ENCODE assay signal across 2 cellular contexts in the genomic region with DNA sequence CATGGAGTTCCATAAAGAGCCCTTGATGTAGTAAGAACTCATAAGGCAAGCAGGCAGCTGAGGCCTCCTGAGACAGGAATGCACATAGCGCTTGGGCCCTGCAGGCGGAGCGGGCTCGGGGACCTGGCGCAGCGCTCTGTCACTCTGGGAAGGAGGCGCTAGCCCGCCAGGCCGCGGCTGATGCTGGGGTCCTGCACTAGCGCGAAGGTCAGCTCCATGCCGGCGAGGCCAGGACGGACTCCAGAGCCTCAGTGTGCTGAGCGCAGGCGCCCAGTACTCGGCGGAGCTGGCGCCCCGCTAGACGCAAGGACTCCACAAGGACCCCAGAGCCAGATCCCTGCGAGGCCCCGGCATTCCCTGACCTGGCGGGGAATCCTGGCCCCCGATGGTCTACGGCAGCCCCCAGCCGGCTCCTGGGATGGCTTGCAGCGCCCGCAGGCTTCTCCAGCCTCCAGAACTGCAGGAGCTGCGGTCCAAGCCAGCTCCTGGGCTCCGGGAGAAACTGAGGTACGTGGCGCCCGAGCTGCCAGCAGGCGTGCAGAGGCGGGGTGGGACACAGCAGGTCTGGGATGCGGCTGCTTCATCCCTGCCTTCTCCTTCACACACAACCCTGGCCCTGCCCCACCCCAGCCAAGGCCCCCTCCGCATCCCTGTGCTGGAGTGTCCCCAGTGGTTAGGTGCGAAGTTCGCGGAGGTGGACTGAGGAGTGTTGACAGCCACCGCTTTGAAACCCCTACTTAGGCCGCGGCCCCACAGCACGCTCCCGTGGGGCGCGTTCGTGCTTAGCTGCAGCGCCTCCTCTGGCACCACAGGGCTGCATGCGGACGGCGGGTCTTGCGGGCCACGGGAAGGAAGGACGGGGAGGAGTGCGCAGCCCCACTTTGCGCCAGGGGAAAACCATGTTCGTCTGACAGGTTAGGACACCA.
TF ChIP-seq lines count a peak whose summit lies in the region.

No MANE protein-coding gene starts in this region.

TF ChIP-seq in liver, 16 proteins besides CTCF, POLR2A, EP300 and RAD21 (continued from another document):
- TF ChIP-seq, protein P1, sequence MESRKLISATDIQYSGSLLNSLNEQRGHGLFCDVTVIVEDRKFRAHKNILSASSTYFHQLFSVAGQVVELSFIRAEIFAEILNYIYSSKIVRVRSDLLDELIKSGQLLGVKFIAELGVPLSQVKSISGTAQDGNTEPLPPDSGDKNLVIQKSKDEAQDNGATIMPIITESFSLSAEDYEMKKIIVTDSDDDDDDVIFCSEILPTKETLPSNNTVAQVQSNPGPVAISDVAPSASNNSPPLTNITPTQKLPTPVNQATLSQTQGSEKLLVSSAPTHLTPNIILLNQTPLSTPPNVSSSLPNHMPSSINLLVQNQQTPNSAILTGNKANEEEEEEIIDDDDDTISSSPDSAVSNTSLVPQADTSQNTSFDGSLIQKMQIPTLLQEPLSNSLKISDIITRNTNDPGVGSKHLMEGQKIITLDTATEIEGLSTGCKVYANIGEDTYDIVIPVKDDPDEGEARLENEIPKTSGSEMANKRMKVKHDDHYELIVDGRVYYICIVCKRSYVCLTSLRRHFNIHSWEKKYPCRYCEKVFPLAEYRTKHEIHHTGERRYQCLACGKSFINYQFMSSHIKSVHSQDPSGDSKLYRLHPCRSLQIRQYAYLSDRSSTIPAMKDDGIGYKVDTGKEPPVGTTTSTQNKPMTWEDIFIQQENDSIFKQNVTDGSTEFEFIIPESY (IDR thresholded peaks at IDR 0.05) = no peak
- TF ChIP-seq YY1 (IDR thresholded peaks at IDR 0.05) = no peak
- no peak for TF ChIP-seq JUND (IDR thresholded peaks at IDR 0.05)
- no peak for TF ChIP-seq SP1 (IDR thresholded peaks at IDR 0.05)
- no peak for TF ChIP-seq HNF4A (conservative IDR thresholded peaks at IDR 0.05)
- TF ChIP-seq FOXA1 (IDR thresholded peaks at IDR 0.05) = no peak
- no peak for TF ChIP-seq TAF1 (conservative IDR thresholded peaks at IDR 0.05)
- no peak for TF ChIP-seq NR2F2 (IDR thresholded peaks at IDR 0.05)
- no peak for TF ChIP-seq FOXA2 (IDR thresholded peaks at IDR 0.05)
- TF ChIP-seq, protein P2, sequence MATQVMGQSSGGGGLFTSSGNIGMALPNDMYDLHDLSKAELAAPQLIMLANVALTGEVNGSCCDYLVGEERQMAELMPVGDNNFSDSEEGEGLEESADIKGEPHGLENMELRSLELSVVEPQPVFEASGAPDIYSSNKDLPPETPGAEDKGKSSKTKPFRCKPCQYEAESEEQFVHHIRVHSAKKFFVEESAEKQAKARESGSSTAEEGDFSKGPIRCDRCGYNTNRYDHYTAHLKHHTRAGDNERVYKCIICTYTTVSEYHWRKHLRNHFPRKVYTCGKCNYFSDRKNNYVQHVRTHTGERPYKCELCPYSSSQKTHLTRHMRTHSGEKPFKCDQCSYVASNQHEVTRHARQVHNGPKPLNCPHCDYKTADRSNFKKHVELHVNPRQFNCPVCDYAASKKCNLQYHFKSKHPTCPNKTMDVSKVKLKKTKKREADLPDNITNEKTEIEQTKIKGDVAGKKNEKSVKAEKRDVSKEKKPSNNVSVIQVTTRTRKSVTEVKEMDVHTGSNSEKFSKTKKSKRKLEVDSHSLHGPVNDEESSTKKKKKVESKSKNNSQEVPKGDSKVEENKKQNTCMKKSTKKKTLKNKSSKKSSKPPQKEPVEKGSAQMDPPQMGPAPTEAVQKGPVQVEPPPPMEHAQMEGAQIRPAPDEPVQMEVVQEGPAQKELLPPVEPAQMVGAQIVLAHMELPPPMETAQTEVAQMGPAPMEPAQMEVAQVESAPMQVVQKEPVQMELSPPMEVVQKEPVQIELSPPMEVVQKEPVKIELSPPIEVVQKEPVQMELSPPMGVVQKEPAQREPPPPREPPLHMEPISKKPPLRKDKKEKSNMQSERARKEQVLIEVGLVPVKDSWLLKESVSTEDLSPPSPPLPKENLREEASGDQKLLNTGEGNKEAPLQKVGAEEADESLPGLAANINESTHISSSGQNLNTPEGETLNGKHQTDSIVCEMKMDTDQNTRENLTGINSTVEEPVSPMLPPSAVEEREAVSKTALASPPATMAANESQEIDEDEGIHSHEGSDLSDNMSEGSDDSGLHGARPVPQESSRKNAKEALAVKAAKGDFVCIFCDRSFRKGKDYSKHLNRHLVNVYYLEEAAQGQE (IDR thresholded peaks at IDR 0.05) = no peak
- TF ChIP-seq RXRA (IDR thresholded peaks at IDR 0.05) = no peak
TF ChIP-seq in liver: peak in this region for 0.

TF ChIP-seq in HepG2, 621 proteins besides CTCF, POLR2A, EP300 and RAD21 (continued from another document):
- TF ChIP-seq, protein P3, sequence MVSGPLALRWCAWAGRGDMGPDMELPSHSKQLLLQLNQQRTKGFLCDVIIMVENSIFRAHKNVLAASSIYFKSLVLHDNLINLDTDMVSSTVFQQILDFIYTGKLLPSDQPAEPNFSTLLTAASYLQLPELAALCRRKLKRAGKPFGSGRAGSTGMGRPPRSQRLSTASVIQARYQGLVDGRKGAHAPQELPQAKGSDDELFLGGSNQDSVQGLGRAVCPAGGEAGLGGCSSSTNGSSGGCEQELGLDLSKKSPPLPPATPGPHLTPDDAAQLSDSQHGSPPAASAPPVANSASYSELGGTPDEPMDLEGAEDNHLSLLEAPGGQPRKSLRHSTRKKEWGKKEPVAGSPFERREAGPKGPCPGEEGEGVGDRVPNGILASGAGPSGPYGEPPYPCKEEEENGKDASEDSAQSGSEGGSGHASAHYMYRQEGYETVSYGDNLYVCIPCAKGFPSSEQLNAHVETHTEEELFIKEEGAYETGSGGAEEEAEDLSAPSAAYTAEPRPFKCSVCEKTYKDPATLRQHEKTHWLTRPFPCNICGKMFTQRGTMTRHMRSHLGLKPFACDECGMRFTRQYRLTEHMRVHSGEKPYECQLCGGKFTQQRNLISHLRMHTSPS (CRISPR knock-in tag; IDR thresholded peaks at IDR 0.05; ENCODE audit: low read depth) = no peak
- TF ChIP-seq, protein P4, sequence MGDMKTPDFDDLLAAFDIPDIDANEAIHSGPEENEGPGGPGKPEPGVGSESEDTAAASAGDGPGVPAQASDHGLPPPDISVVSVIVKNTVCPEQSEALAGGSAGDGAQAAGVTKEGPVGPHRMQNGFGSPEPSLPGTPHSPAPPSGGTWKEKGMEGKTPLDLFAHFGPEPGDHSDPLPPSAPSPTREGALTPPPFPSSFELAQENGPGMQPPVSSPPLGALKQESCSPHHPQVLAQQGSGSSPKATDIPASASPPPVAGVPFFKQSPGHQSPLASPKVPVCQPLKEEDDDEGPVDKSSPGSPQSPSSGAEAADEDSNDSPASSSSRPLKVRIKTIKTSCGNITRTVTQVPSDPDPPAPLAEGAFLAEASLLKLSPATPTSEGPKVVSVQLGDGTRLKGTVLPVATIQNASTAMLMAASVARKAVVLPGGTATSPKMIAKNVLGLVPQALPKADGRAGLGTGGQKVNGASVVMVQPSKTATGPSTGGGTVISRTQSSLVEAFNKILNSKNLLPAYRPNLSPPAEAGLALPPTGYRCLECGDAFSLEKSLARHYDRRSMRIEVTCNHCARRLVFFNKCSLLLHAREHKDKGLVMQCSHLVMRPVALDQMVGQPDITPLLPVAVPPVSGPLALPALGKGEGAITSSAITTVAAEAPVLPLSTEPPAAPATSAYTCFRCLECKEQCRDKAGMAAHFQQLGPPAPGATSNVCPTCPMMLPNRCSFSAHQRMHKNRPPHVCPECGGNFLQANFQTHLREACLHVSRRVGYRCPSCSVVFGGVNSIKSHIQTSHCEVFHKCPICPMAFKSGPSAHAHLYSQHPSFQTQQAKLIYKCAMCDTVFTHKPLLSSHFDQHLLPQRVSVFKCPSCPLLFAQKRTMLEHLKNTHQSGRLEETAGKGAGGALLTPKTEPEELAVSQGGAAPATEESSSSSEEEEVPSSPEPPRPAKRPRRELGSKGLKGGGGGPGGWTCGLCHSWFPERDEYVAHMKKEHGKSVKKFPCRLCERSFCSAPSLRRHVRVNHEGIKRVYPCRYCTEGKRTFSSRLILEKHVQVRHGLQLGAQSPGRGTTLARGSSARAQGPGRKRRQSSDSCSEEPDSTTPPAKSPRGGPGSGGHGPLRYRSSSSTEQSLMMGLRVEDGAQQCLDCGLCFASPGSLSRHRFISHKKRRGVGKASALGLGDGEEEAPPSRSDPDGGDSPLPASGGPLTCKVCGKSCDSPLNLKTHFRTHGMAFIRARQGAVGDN (CRISPR knock-in tag; IDR thresholded peaks at IDR 0.05) = no peak
- no peak for TF ChIP-seq GTF3A (CRISPR knock-in tag; conservative IDR thresholded peaks at IDR 0.05)
- no peak for TF ChIP-seq TEAD3 (CRISPR knock-in tag; optimal IDR thresholded peaks at IDR 0.05; ENCODE audit: borderline replicate concordance)
- TF ChIP-seq KDM2A (CRISPR knock-in tag; IDR thresholded peaks at IDR 0.05; ENCODE audit: borderline replicate concordance, low read depth) = no peak
- no peak for TF ChIP-seq POLR2G (IDR thresholded peaks at IDR 0.05; ENCODE audit: low read depth, low read length)
- TF ChIP-seq, protein P5, sequence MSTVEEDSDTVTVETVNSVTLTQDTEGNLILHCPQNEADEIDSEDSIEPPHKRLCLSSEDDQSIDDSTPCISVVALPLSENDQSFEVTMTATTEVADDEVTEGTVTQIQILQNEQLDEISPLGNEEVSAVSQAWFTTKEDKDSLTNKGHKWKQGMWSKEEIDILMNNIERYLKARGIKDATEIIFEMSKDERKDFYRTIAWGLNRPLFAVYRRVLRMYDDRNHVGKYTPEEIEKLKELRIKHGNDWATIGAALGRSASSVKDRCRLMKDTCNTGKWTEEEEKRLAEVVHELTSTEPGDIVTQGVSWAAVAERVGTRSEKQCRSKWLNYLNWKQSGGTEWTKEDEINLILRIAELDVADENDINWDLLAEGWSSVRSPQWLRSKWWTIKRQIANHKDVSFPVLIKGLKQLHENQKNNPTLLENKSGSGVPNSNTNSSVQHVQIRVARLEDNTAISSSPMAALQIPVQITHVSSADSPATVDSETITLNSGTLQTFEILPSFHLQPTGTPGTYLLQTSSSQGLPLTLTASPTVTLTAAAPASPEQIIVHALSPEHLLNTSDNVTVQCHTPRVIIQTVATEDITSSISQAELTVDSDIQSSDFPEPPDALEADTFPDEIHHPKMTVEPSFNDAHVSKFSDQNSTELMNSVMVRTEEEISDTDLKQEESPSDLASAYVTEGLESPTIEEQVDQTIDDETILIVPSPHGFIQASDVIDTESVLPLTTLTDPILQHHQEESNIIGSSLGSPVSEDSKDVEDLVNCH (CRISPR knock-in tag; IDR thresholded peaks at IDR 0.05) = no peak
- no peak for TF ChIP-seq DNMT3B (CRISPR knock-in tag; conservative IDR thresholded peaks at IDR 0.05)
- TF ChIP-seq KAT8 (CRISPR knock-in tag; IDR thresholded peaks at IDR 0.05) = no peak
- TF ChIP-seq ZNF776 (CRISPR knock-in tag; IDR thresholded peaks at IDR 0.05) = no peak
- TF ChIP-seq, protein P6, sequence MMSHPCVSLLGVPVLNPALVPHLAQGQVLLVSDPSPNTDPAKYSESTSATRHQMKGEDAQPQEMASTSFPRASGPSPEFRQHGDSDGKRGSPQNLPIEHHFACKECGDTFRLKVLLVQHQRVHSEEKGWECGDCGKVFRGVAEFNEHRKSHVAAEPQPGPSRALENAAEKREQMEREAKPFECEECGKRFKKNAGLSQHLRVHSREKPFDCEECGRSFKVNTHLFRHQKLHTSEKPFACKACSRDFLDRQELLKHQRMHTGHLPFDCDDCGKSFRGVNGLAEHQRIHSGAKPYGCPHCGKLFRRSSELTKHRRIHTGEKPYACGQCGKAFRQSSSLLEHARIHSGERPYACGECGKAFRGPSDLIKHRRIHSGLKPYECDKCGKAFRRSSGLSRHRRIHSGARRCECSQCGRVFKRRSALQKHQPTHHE (CRISPR knock-in tag; IDR thresholded peaks at IDR 0.05; ENCODE audit: borderline replicate concordance) = no peak
- TF ChIP-seq AGO1 (IDR thresholded peaks at IDR 0.05; ENCODE audit: low read depth, low read length, poor library complexity, severe bottlenecking) = no peak
- no peak for TF ChIP-seq DNMT1 (CRISPR knock-in tag; IDR thresholded peaks at IDR 0.05)
